In the genomic region with DNA sequence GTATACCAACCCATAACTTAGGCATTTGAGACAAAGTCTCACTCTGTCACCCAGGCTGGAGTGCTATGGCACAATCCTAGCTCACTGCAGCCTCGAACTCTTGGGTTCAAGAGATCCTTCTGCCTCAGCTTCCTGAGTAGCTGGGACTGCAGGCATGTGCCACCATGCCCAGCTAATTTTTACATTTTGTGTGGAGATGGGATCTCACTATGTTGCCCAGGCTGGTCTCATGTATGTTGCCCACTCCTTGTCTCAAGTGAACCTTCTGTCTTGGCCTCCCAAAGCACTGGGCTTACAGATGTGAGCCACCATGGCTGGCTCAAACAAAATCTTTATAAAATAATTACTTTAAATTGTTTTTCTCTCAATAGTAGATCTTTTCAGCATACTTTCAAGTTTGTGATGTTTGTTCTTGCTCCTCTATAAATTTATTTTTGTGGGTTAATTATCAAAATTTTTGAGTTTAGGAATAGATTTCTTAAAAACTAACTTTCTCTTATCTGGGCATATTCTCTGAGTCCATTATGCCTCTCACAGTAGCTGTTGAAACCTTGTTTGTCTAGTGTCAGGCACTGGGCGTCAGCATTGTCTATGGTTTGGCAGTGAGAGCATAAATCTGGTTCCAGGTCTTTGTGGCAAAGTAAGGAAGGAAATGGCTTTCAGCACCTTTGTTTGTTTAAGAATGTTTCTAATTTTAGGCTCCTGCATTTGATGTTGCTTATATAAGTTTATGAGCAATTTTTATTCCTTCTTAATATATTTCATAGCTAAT, we compare ENCODE assay signal across 9 cellular contexts. TPM values are rescaled to one million over a fixed set of nuclear protein-coding genes. Genes with fewer than 3 reads are reported as not detected.
A peak's percentile ranks its signal among the peaks of the same experiment; 100 is the strongest.
DNase-seq lines count a peak whose midpoint lies in the region; TF ChIP-seq lines count a peak whose summit lies in the region.
"Had no signal": no experiment of that assay in that cellular context is flagged by ENCODE, and none has a peak within 500 bp of the region (broad histone marks: within the 10 kb centered on the region; RNA-seq: fewer than 3 reads in every experiment).

No MANE protein-coding gene starts in this region.

- no peak overlapping the region for H3K9ac ChIP-seq in GM23248

- DNase-seq in DMS153 treated with DMSO at 0.1 percent for 48 hours (lab: John Stamatoyannopoulos, UW; ENCODE audit: unreplicated experiment) (peak; percentile 28), GM23248 (peak; percentile 74), epithelial cell of proximal tubule (ENCODE audit: low read depth) (no peak), pulmonary artery endothelial cell (ENCODE audit: low read depth, low spot score) (peak; percentile 66), NCI-H2227 (lab: John Stamatoyannopoulos, UW; ENCODE audit: unreplicated experiment) (no peak), NCI-H1436 treated with DMSO at 0.1 percent for 48 hours (lab: John Stamatoyannopoulos, UW) (no peak), iPS-NIHi7 (ENCODE audit: extremely low spot score) (no peak)
- peak; percentile 11 for DNase-seq in T-helper 2 cell treated with Interferon-gamma antibody and Interleukin-4, amounts not matched to agents 5 μg/mL and 100 μg/mL, for 36 hours (ENCODE audit: low spot score)

- H3K27me3 Mint-ChIP-seq in T-helper 2 cell treated with Interferon-gamma antibody and Interleukin-4, amounts not matched to agents 5 μg/mL and 100 μg/mL, for 36 hours (ENCODE audit: low read depth) = no peaks in the 10 kb centered on the region

- no peak overlapping the region for H3K4me3 Mint-ChIP-seq in T-helper 2 cell treated with Interferon-gamma antibody and Interleukin-4, amounts not matched to agents 5 μg/mL and 100 μg/mL, for 36 hours

- TF ChIP-seq CTCF in epithelial cell of proximal tubule (conservative IDR thresholded peaks at IDR 0.05; ENCODE audit: low read depth, low read length) = peak; percentile 33

- H3K4me3 ChIP-seq in GM23248 (no peak overlapping the region), epithelial cell of proximal tubule (ENCODE audit: low read depth, low read length) (no peak overlapping the region)
- H3K4me3 ChIP-seq: K562 had no signal

- no peaks in the 10 kb centered on the region for H3F3A ChIP-seq in GM23248 (ENCODE audit: insufficient read depth)

- peaks cover 6% of the 10 kb centered on the region for H3K36me3 Mint-ChIP-seq in T-helper 2 cell treated with Interferon-gamma antibody and Interleukin-4, amounts not matched to agents 5 μg/mL and 100 μg/mL, for 36 hours (ENCODE audit: low read depth)

- H3K9me3 Mint-ChIP-seq in T-helper 2 cell treated with Interferon-gamma antibody and Interleukin-4, amounts not matched to agents 5 μg/mL and 100 μg/mL, for 36 hours = no peaks in the 10 kb centered on the region

- 56 to 57% methylated on average over 2 of the region's 2 CpGs for WGBS in GM23248 (ENCODE audit: low coverage in 1 of 2, low lambda C conversion rate in 2 of 2, missing lambda C conversion rate in 2 of 2), 2 experiments

- peaks cover 8% of the 10 kb centered on the region; the same call in 1 of the 2 replicates for H3K36me3 ChIP-seq in GM23248 (ENCODE audit: low read depth)

- peak overlapping the region; percentile 55 for H3K27ac Mint-ChIP-seq in T-helper 2 cell treated with Interferon-gamma antibody and Interleukin-4, amounts not matched to agents 5 μg/mL and 100 μg/mL, for 36 hours

- no peak overlapping the region for H3K27ac ChIP-seq in GM23248

- in situ Hi-C loops in GM23248 (cut with MboI) = no loop called here

- peaks cover 52% of the 10 kb centered on the region for H3K79me2 ChIP-seq in GM23248 (ENCODE audit: insufficient read depth)

- peaks cover 10% of the 10 kb centered on the region for H3K4me1 ChIP-seq in GM23248 (ENCODE audit: insufficient read depth)

- no peak overlapping the region for H3K4me2 ChIP-seq in GM23248 (ENCODE audit: unreplicated experiment)

- no peak overlapping the region for H2AFZ ChIP-seq in GM23248

- H4K20me1 ChIP-seq in GM23248 (ENCODE audit: insufficient read depth) = no peaks in the 10 kb centered on the region

- no peaks in the 10 kb centered on the region for H3K27me3 ChIP-seq in GM23248 (replicated peaks; ENCODE audit: insufficient read depth)

- H3K9me2 ChIP-seq in GM23248 (ENCODE audit: insufficient read depth) = no peaks in the 10 kb centered on the region

- no peaks in the 10 kb centered on the region for H3K9me3 ChIP-seq in GM23248 (ENCODE audit: low read depth)

- peaks cover 3% of the 10 kb centered on the region for H3K4me1 Mint-ChIP-seq in T-helper 2 cell treated with Interferon-gamma antibody and Interleukin-4, amounts not matched to agents 5 μg/mL and 100 μg/mL, for 36 hours (ENCODE audit: low read depth)

RNA-seq across cellular contexts. Expression of a gene that starts 38.7 kb away (rescaled TPM):
- total RNA-seq in GM23248 (2014; rRNA removed; shearing (Covaris generic)) = 37.7 and 58.3 TPM in 2 replicates
- polyA plus RNA-seq in GM23248 (2016; fragmentation: Nextera tagmentation; extraction: Ambion mirVana) = 49.6 and 54.9 TPM in 2 replicates
- total RNA-seq in epithelial cell of proximal tubule (25.8 and 49.7 TPM in 2 replicates), pulmonary artery endothelial cell (46.0 and 73.0 TPM in 2 replicates)

RNA-seq across cellular contexts. Expression of a gene that starts 38.8 kb away (rescaled TPM):
- 22.6 and 39.9 TPM in 2 replicates for total RNA-seq in GM23248 (2014; rRNA removed; shearing (Covaris generic))
- polyA plus RNA-seq in GM23248 (2016; fragmentation: Nextera tagmentation; extraction: Ambion mirVana) = 16.3 and 17.7 TPM in 2 replicates
- total RNA-seq in epithelial cell of proximal tubule = 5.1 and 9.5 TPM in 2 replicates
- 11.8 and 17.1 TPM in 2 replicates for total RNA-seq in pulmonary artery endothelial cell

Comparison
In these comparisons a context has a peak if more than half of its experiments do, and no peak if none do; other contexts are left out.
1. DNase-seq: peak in DMS153 treated with DMSO at 0.1 percent for 48 hours (single experiment), GM23248 (single experiment), T-helper 2 cell treated with Interferon-gamma antibody and Interleukin-4, amounts not matched to agents 5 μg/mL and 100 μg/mL, for 36 hours (single experiment) and pulmonary artery endothelial cell (single experiment); none in epithelial cell of proximal tubule (single experiment), NCI-H2227 (single experiment), NCI-H1436 treated with DMSO at 0.1 percent for 48 hours (single experiment) and iPS-NIHi7 (single experiment).